ENCODE assay signal across 1 cellular context in genomic region chr10:78752708-78753107, GRCh38.
TF ChIP-seq lines count a peak whose summit lies in the region.

No MANE protein-coding gene starts in this region.

TF ChIP-seq in GM23338, 12 proteins besides CTCF, POLR2A, EP300 and RAD21 (continued from another document):
- no peak for TF ChIP-seq ZNF462 (CRISPR knock-in tag; IDR thresholded peaks at IDR 0.05)
- no peak for TF ChIP-seq EZH2phosphoT487 (IDR thresholded peaks at IDR 0.05; ENCODE audit: unreplicated experiment)
TF ChIP-seq in GM23338: peak in this region for 0.
